ENCODE assay signal across 22 cellular contexts in genomic region chr12:102396276-102396675, GRCh38.
DNase-seq lines count a peak whose midpoint lies in the region; ATAC-seq, FAIRE-seq and TF ChIP-seq lines count a peak whose summit lies in the region.
"Had no signal": no experiment of that assay in that cellular context is flagged by ENCODE, and none has a peak within 500 bp of the region (broad histone marks: within the 10 kb centered on the region; RNA-seq: fewer than 3 reads in every experiment).

No MANE protein-coding gene starts in this region.

- H3K4me1 ChIP-seq in K562 (replicated peaks in 1 of 2; ENCODE audit: control insufficient read depth in 2 of 2, insufficient read depth in 2 of 2, low read length in 2 of 2) (0 out of 5 replicates have a peak, but pooled peaks cover 0 to 2% of the 10 kb centered on the region in 2 experiments), neural progenitor cell (no peaks in the 10 kb centered on the region)
- H3K4me1 ChIP-seq: BE2C, HAP-1 had no signal

- POLR2A ChIA-PET in K562 (lab: Yijun Ruan, JAX), result interaction anchor here (1.3 kb wide), 1 partner anchor 9 kb away, joined by 3 read pairs; no protein-coding TSS in a partner anchor

- no peaks in the 10 kb centered on the region for H4K20me1 ChIP-seq in K562 (replicated peaks; ENCODE audit: control insufficient read depth, insufficient read depth, low read length)
- no peaks in the 10 kb centered on the region for H4K20me1 ChIP-seq in neural progenitor cell (ENCODE audit: low read depth)

- in situ Hi-C loops in K562 (cut with MboI), result no loop called here

- WGBS in K562 (ENCODE audit: insufficient coverage, low coverage, missing lambda C conversion rate), result 18% methylated on average over 2 of the region's 2 CpGs

- H3K27ac Mint-ChIP-seq in neural progenitor cell (no peak overlapping the region), endothelial cell (ENCODE audit: unreplicated experiment) (no peak overlapping the region)
- H3K27ac Mint-ChIP-seq: CD4-positive, CD25-positive, alpha-beta regulatory T cell had no signal

- no peaks in the 10 kb centered on the region for H3K36me3 ChIP-seq in K562 (ENCODE audit: control insufficient read depth, insufficient read depth, low read length)
- H3K36me3 ChIP-seq in neural progenitor cell, result no peaks in the 10 kb centered on the region
- H3K36me3 ChIP-seq: BE2C, HAP-1 had no signal

- DNase-seq in D341Med (ENCODE audit: low spot score) (peak; percentile 57), NCI-H524 treated with DMSO at 0.1 percent for 48 hours (lab: John Stamatoyannopoulos, UW) (peak; percentile 1), K562 (ENCODE audit: extremely low read depth in 1 of 4, low spot score in 3 of 4) (no peak), neural progenitor cell (ENCODE audit: low spot score) (peak; percentile 9), endothelial cell (ENCODE audit: low spot score) (no peak), glomerular visceral epithelial cell (ENCODE audit: extremely low spot score) (no peak)
- DNase-seq: 8988T; BE2C; C1 segment of cervical spinal cord; CD4-positive, CD25-positive, alpha-beta regulatory T cell; CD8-positive, alpha-beta memory T cell; COR-L47; DMS153; GM23248; IMR-90; KBM-7 had no signal

- BruUV-seq in K562 (replicated peaks; lab: Mats Ljungman, UMichigan), result no TSS peak

- H3K9me3 ChIP-seq in K562 (replicated peaks; ENCODE audit: control insufficient read depth, insufficient read depth, low read depth, low read length) (no peaks in the 10 kb centered on the region), neural progenitor cell (ENCODE audit: low read depth) (no peaks in the 10 kb centered on the region)
- H3K9me3 ChIP-seq: BE2C, HAP-1 had no signal

- H3K9ac ChIP-seq in K562 (ENCODE audit: insufficient read depth in 1 of 2, low read depth in 2 of 2, low read length in 2 of 2) (no peak overlapping the region), neural progenitor cell (no peak overlapping the region)
- H3K9ac ChIP-seq: GM23248 had no signal

- H3K79me2 ChIP-seq in K562 (ENCODE audit: control insufficient read depth, insufficient read depth, low read length), result no peaks in the 10 kb centered on the region
- H3K79me2 ChIP-seq in neural progenitor cell (ENCODE audit: low read depth), result no peaks in the 10 kb centered on the region

- H3F3A ChIP-seq in neural progenitor cell (ENCODE audit: low read depth), result no peaks in the 10 kb centered on the region

- peaks cover 3% of the 10 kb centered on the region for H3K9me1 ChIP-seq in K562 (ENCODE audit: control insufficient read depth, insufficient read depth, low read length)

- ATAC-seq in K562 (no peak), GM19452 (IDR thresholded peaks at IDR 0.05; ENCODE audit: unreplicated experiment) (no peak)

- no peak for FAIRE-seq in K562 (lab: Jason Lieb, UNC)
- FAIRE-seq: G401.6, GM12891, GM19239, HTR-8/SVneo had no signal

- TF ChIP-seq RAD21 in K562 (CRISPR knock-in tag; conservative IDR thresholded peaks at IDR 0.05 in 1 of 2, IDR thresholded peaks at IDR 0.05 in 1 of 2), result no peak

- H3K4me3 ChIP-seq in K562, result no peak overlapping the region
- H3K4me3 ChIP-seq in neural progenitor cell, result no peak overlapping the region
- H3K4me3 ChIP-seq: GM23248, HAP-1 had no signal

- CTCF ChIA-PET in K562 (lab: Yijun Ruan, JAX; ENCODE audit: low intra/inter-chr PET ratio), result no interaction called here

- H3K4me3 Mint-ChIP-seq in neural progenitor cell, result no peak overlapping the region
- H3K4me3 Mint-ChIP-seq in endothelial cell (ENCODE audit: unreplicated experiment), result no peak overlapping the region
- H3K4me3 Mint-ChIP-seq: CD4-positive, CD25-positive, alpha-beta regulatory T cell; CD8-positive, alpha-beta memory T cell had no signal

- H2AFZ ChIP-seq in K562 (ENCODE audit: low read depth, low read length), result no peak overlapping the region
- H2AFZ ChIP-seq in neural progenitor cell (replicated peaks), result no peak overlapping the region
- H2AFZ ChIP-seq: GM23248 had no signal

- H3K9me3 Mint-ChIP-seq in neural progenitor cell (no peaks in the 10 kb centered on the region), endothelial cell (ENCODE audit: unreplicated experiment) (no peaks in the 10 kb centered on the region)

- TF ChIP-seq POLR2A in K562 (conservative IDR thresholded peaks at IDR 0.05), result no peak

- peaks cover 4% of the 10 kb centered on the region for H3K4me1 Mint-ChIP-seq in neural progenitor cell
- H3K4me1 Mint-ChIP-seq in endothelial cell (ENCODE audit: unreplicated experiment), result peaks cover 3% of the 10 kb centered on the region
- H3K4me1 Mint-ChIP-seq: CD4-positive, CD25-positive, alpha-beta regulatory T cell; CD8-positive, alpha-beta memory T cell had no signal

- H3K36me3 Mint-ChIP-seq in neural progenitor cell (no peaks in the 10 kb centered on the region), endothelial cell (ENCODE audit: low read depth, unreplicated experiment) (no peaks in the 10 kb centered on the region)
- H3K36me3 Mint-ChIP-seq: CD4-positive, CD25-positive, alpha-beta regulatory T cell; CD8-positive, alpha-beta memory T cell had no signal

- intact Hi-C loops in K562 (cut with micrococcal nuclease), result no loop called here

- no peak for TF ChIP-seq EP300 in K562 (IDR thresholded peaks at IDR 0.05; ENCODE audit: low read length)

- H3K27ac ChIP-seq in K562 (ENCODE audit: extremely low read depth, low read depth, low read length) (no peak overlapping the region), neural progenitor cell (no peak overlapping the region)
- H3K27ac ChIP-seq: GM23248 had no signal

- H3K27me3 Mint-ChIP-seq in neural progenitor cell (ENCODE audit: insufficient read depth, low read depth) (peaks cover 20% of the 10 kb centered on the region), endothelial cell (ENCODE audit: unreplicated experiment) (no peaks in the 10 kb centered on the region)
- H3K27me3 Mint-ChIP-seq: CD4-positive, CD25-positive, alpha-beta regulatory T cell had no signal

- H3K4me2 ChIP-seq in K562 (ENCODE audit: insufficient read depth, low read length) (no peak overlapping the region), neural progenitor cell (no peak overlapping the region)

- no peak for TF ChIP-seq CTCF in K562 (IDR thresholded peaks at IDR 0.05 in 2 of 3, conservative IDR thresholded peaks at IDR 0.05 in 1 of 3; ENCODE audit: insufficient read depth in 2 of 3, low read depth in 1 of 3, low read length in 3 of 3)
- TF ChIP-seq CTCF in neural progenitor cell (IDR thresholded peaks at IDR 0.05), result no peak
- no peak for TF ChIP-seq CTCF in endothelial cell (IDR thresholded peaks at IDR 0.05; ENCODE audit: unreplicated experiment)

- H3K27me3 ChIP-seq in K562 (ENCODE audit: control insufficient read depth in 2 of 2, insufficient read depth in 2 of 2, low read length in 2 of 2) (no peaks in the 10 kb centered on the region), neural progenitor cell (no peaks in the 10 kb centered on the region)
- H3K27me3 ChIP-seq: BE2C had no signal

TF ChIP-seq in K562, 482 proteins besides CTCF, POLR2A, EP300 and RAD21:
- TF ChIP-seq ERF (CRISPR knock-in tag; IDR thresholded peaks at IDR 0.05), result no peak
- peak; percentile 27; the same call in 1 of the 2 replicates for TF ChIP-seq HES1 (IDR thresholded peaks at IDR 0.05; ENCODE audit: low read depth)
- no peak for TF ChIP-seq ZNF274 (IDR thresholded peaks at IDR 0.05; ENCODE audit: borderline replicate concordance, low read depth, low read length)

Comparison
In these comparisons a context has a peak if more than half of its experiments do, and no peak if none do; other contexts are left out.
1. DNase-seq: peak in D341Med (single experiment), NCI-H524 treated with DMSO at 0.1 percent for 48 hours (single experiment) and neural progenitor cell (single experiment); none in K562 (0 of 4), endothelial cell (single experiment) and glomerular visceral epithelial cell (single experiment).